ENCODE assay signal across 8 cellular contexts in genomic region chr7:147394329-147394728, GRCh38.
"Had no signal": no experiment of that assay in that cellular context is flagged by ENCODE, and none has a peak within 500 bp of the region (broad histone marks: within the 10 kb centered on the region; RNA-seq: fewer than 3 reads in every experiment).

No MANE protein-coding gene starts in this region.

- ATAC-seq: GM12878 had no signal

- H3K4me3 ChIP-seq: GM12878 had no signal

- DNase-seq: GDM1, GF-D8 had no signal

- FAIRE-seq: G401.6, GM12878, GM12891, GM12892, GM18507, GM19239 had no signal
